Comparison of ENCODE assay signal across 16 cellular contexts in the genomic region with DNA sequence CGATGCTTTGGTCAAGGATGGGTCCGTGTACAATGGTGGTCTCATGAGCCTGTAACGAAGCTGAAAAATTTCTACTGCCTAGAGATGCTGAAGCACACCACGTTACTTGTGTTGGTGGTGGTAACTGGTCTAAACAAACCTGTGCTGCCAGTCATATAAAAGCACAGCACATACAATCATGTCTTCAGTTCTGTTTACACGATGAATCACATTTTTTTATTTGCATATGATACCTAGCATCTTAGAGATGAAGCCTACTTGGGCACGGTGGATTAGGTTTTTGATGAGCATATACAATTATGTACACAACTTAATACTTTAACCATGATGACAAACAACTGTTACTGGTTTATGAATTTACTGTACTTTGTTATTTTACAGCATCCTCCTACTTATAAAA.
"Had no signal": no experiment of that assay in that cellular context is flagged by ENCODE, and none has a peak within 500 bp of the region (broad histone marks: within the 10 kb centered on the region; RNA-seq: fewer than 3 reads in every experiment).

No MANE protein-coding gene starts in this region.

- H3K9me3 ChIP-seq: gastroesophageal sphincter, heart right ventricle, thyroid gland had no signal

- H3K9me3 Mint-ChIP-seq: activated naive CD8-positive, alpha-beta T cell treated with anti-CD3 and anti-CD28 coated beads for 36 hours; natural killer cell had no signal

- DNase-seq: activated CD4-positive, alpha-beta T cell treated with anti-CD3 and anti-CD28 coated beads, Interleukin-2, amount 50 U/mL, for 1 hour; activated effector memory CD4-positive, alpha-beta T cell treated with Interleukin-2 at 50 U/mL for 16 hours; activated naive CD8-positive, alpha-beta T cell treated with anti-CD3 and anti-CD28 coated beads for 36 hours; brain microvascular endothelial cell; cerebellar nuclear complex; effector CD8-positive, alpha-beta T cell; heart right ventricle; natural killer cell; posterior cingulate gyrus; retina; stimulated activated CD4-positive, alpha-beta T cell treated with anti-CD3 and anti-CD28 coated beads, Interleukin-12 subunit alpha, Interleukin-12 subunit beta, amount 100 ng/mL, for 4 hours; stimulated activated CD4-positive, alpha-beta T cell treated with anti-CD3 and anti-CD28 coated beads, Interleukin-2, amount 100 ng/mL, for 24 hours; thyroid gland had no signal

- ATAC-seq: activated CD4-positive, CD25-positive, alpha-beta regulatory T cell treated with anti-CD3 and anti-CD28 coated beads, Interleukin-2, amount 50 U/mL, for 24 hours; gastroesophageal sphincter; natural killer cell had no signal

- H3K4me3 ChIP-seq: gastroesophageal sphincter, heart right ventricle, lung, thyroid gland had no signal

- H3K27ac Mint-ChIP-seq: activated naive CD8-positive, alpha-beta T cell treated with anti-CD3 and anti-CD28 coated beads for 36 hours had no signal

- H3K4me3 Mint-ChIP-seq: activated naive CD8-positive, alpha-beta T cell treated with anti-CD3 and anti-CD28 coated beads for 36 hours; natural killer cell had no signal

- H3K36me3 ChIP-seq: brain microvascular endothelial cell, thyroid gland had no signal

- H3K27me3 Mint-ChIP-seq: activated naive CD8-positive, alpha-beta T cell treated with anti-CD3 and anti-CD28 coated beads for 36 hours had no signal

- H3K27me3 ChIP-seq: brain microvascular endothelial cell, gastroesophageal sphincter, heart right ventricle, thyroid gland had no signal

- H3K36me3 Mint-ChIP-seq: natural killer cell had no signal
